ENCODE assay signal across 8 cellular contexts in genomic region chr19:45251452-45252354, GRCh38. TPM values are rescaled to one million over a fixed set of nuclear protein-coding genes. Genes with fewer than 3 reads are reported as not detected.
DNase-seq lines count a peak whose midpoint lies in the region; ATAC-seq, FAIRE-seq and TF ChIP-seq lines count a peak whose summit lies in the region.

No MANE protein-coding gene starts in this region.

- H3K79me2 ChIP-seq in hepatocyte = peaks cover 57% of the 10 kb centered on the region

- H3K27me3 ChIP-seq in H7 (ENCODE audit: control insufficient read depth, insufficient read depth, low read length) (peaks cover 7% of the 10 kb centered on the region), hepatocyte (no peaks in the 10 kb centered on the region)

- TF ChIP-seq EP300 in A549 (IDR thresholded peaks at IDR 0.05) = no peak

- TF ChIP-seq RAD21 in A549 (conservative IDR thresholded peaks at IDR 0.05 in 1 of 2, IDR thresholded peaks at IDR 0.05 in 1 of 2) = no peak

- peak overlapping the region; percentile 84 to 98 for H3K27ac ChIP-seq in A549
- H3K27ac ChIP-seq in hepatocyte = peak overlapping the region; percentile 78
- H3K27ac ChIP-seq in skin epidermis = peak overlapping the region; percentile 62 to 98 (median 90)

- no peak for DNase-seq in A549 (ENCODE audit: low read depth in 1 of 2, low spot score in 1 of 2)
- DNase-seq in H7 = peak; percentile 89
- DNase-seq in activated naive CD4-positive, alpha-beta T cell treated with anti-CD3 and anti-CD28 coated beads, Interleukin-2, amount 50 U/mL, for 72 hours (ENCODE audit: low spot score in 2 of 2) = peak in 1 of 2 donors; percentile 32
- peak; percentile 47 for DNase-seq in hepatocyte (ENCODE audit: low spot score)
- DNase-seq in amniotic stem cell (lab: John Stamatoyannopoulos, UW) = no peak

- POLR2A ChIA-PET in A549 (lab: Yijun Ruan, JAX) = no interaction called here

- peak overlapping the region; percentile 80 to 90 for H3K27ac Mint-ChIP-seq in activated naive CD4-positive, alpha-beta T cell treated with anti-CD3 and anti-CD28 coated beads, Interleukin-2, amount 50 U/mL, for 72 hours

- H3K4me1 ChIP-seq in A549 = peaks cover 7% of the 10 kb centered on the region; the same call in 2 of the 3 replicates
- peaks cover 8% of the 10 kb centered on the region for H3K4me1 ChIP-seq in hepatocyte (ENCODE audit: insufficient read depth)

- H2AFZ ChIP-seq in hepatocyte = no peak overlapping the region

- no peaks in the 10 kb centered on the region for H3K9me3 Mint-ChIP-seq in activated naive CD4-positive, alpha-beta T cell treated with anti-CD3 and anti-CD28 coated beads, Interleukin-2, amount 50 U/mL, for 72 hours

- H3K36me3 Mint-ChIP-seq in activated naive CD4-positive, alpha-beta T cell treated with anti-CD3 and anti-CD28 coated beads, Interleukin-2, amount 50 U/mL, for 72 hours = no peaks in the 10 kb centered on the region

- peaks cover 32% of the 10 kb centered on the region for H4K20me1 ChIP-seq in hepatocyte (ENCODE audit: insufficient read depth, poor library complexity, severe bottlenecking)

- peak; percentile 44 to 47; a peak in 4 of 6 replicates for ATAC-seq in A549
- ATAC-seq in activated naive CD4-positive, alpha-beta T cell treated with anti-CD3 and anti-CD28 coated beads, Interleukin-2, amount 50 U/mL, for 72 hours = peak; percentile 43
- no peak for ATAC-seq in HG03139 (IDR thresholded peaks at IDR 0.05; ENCODE audit: unreplicated experiment)
- ATAC-seq in HG02798 (IDR thresholded peaks at IDR 0.05; ENCODE audit: poor library complexity, unreplicated experiment) = no peak

- H3K4me2 ChIP-seq in A549 (peak overlapping the region; percentile 98), hepatocyte (peak overlapping the region; percentile 100)

- H3K36me3 ChIP-seq in H7 (replicated peaks; ENCODE audit: control insufficient read depth, insufficient read depth, low read length) (no peaks in the 10 kb centered on the region), hepatocyte (replicated peaks; ENCODE audit: insufficient read depth, low read depth) (no peaks in the 10 kb centered on the region)

- FAIRE-seq in A549 (lab: Jason Lieb, UNC) = no peak

- CTCF ChIA-PET in A549 (lab: Yijun Ruan, JAX) = interaction anchor here (1.2 kb wide), 1 partner anchor 751 kb away, joined by 3 read pairs; the partner anchor contains the start of gene ZNF180

- TF ChIP-seq CTCF in A549 (IDR thresholded peaks at IDR 0.05) = no peak
- TF ChIP-seq CTCF in hepatocyte (IDR thresholded peaks at IDR 0.05; ENCODE audit: poor library complexity) = no peak

- no peaks in the 10 kb centered on the region for H3K9me2 ChIP-seq in hepatocyte (replicated peaks; ENCODE audit: insufficient read depth)

- H3K9me3 ChIP-seq in A549 = no peaks in the 10 kb centered on the region
- no peaks in the 10 kb centered on the region for H3K9me3 ChIP-seq in hepatocyte (ENCODE audit: low read depth)

- TF ChIP-seq POLR2A in A549 (IDR thresholded peaks at IDR 0.05; ENCODE audit: low read length) = no peak

- 9% methylated on average over 20 of the region's 57 CpGs for whole genome bisulfite sequencing in A549 (ENCODE audit: missing lambda C conversion rate)
- WGBS in hepatocyte (ENCODE audit: low lambda C conversion rate, missing lambda C conversion rate) = 10% methylated on average over 15 of the region's 57 CpGs

- H3K4me3 ChIP-seq in A549 = peak overlapping the region; percentile 96
- peak overlapping the region; percentile 73 for H3K4me3 ChIP-seq in H7 (ENCODE audit: insufficient read depth, low read depth, low read length)
- peak overlapping the region; percentile 92 for H3K4me3 ChIP-seq in hepatocyte
- peak overlapping the region; percentile 81 to 98 (median 87) for H3K4me3 ChIP-seq in skin epidermis

TF ChIP-seq in A549, 52 proteins besides CTCF, POLR2A, EP300 and RAD21:
- TF ChIP-seq USF2 (IDR thresholded peaks at IDR 0.05) (no peak), RFX5 (IDR thresholded peaks at IDR 0.05) (no peak), KDM5A (IDR thresholded peaks at IDR 0.05) (no peak), HOXB13 (CRISPR knock-in tag; IDR thresholded peaks at IDR 0.05; ENCODE audit: low read depth) (no peak), SMC3 (IDR thresholded peaks at IDR 0.05) (no peak), TP53 (CRISPR knock-in tag; IDR thresholded peaks at IDR 0.05) (no peak), CHD4 (IDR thresholded peaks at IDR 0.05; ENCODE audit: borderline replicate concordance) (no peak), PBX3 (IDR thresholded peaks at IDR 0.05) (no peak), KDM1A (IDR thresholded peaks at IDR 0.05; ENCODE audit: low read depth) (no peak)

RNA-seq across cellular contexts. Expression of gene MARK4, which starts 0.6 kb away (rescaled TPM):
- polyA plus RNA-seq in A549 (2011; rRNA removed) (6.3 and 6.9 TPM in 2 replicates), A549 (2017; fragmentation: RNase III; extraction: RNeasy Plus Mini Kit Qiagen cat#74134 plus additional on column Dnase treatment) (6.0 to 7.8 TPM (median 6.8 TPM) in 3 replicates), hepatocyte (13.5 and 14.8 TPM in 2 replicates)
- polyA plus RNA-seq in A549 (2012; cell fraction: cytosol; rRNA removed) = 5.6 and 6.4 TPM in 2 replicates
- 5.5 and 7.7 TPM in 2 replicates for polyA plus RNA-seq in A549 (2012; cell fraction: nucleus; rRNA removed)
- 7.4 and 13.0 TPM in 2 replicates for polyA minus RNA-seq in A549 (2011; rRNA and poly(A)+ RNA removed)
- 16.1 and 26.5 TPM in 2 replicates for total RNA-seq in H7 (2014; rRNA removed; shearing (Covaris generic))
- 10 to 100 TPM; 28.2 to 30.9 TPM for total RNA-seq in activated naive CD4-positive, alpha-beta T cell treated with anti-CD3 and anti-CD28 coated beads, Interleukin-2, amount 50 U/mL, for 72 hours
- total RNA-seq in hepatocyte = 9.5 and 23.0 TPM in 2 replicates

RNA-seq across cellular contexts. Expression of gene EXOC3L2, which starts 6.5 kb away (rescaled TPM):
- polyA plus RNA-seq in A549 (2011; rRNA removed) = 0.16 and 0.20 TPM in 2 replicates
- 0.49 and 0.76 TPM in 2 replicates for polyA plus RNA-seq in A549 (2012; cell fraction: cytosol; rRNA removed)
- 2.8 and 3.7 TPM in 2 replicates for polyA plus RNA-seq in A549 (2012; cell fraction: nucleus; rRNA removed)
- polyA plus RNA-seq in A549 (2017; fragmentation: RNase III; extraction: RNeasy Plus Mini Kit Qiagen cat#74134 plus additional on column Dnase treatment) = 0.46 to 0.58 TPM (median 0.50 TPM) in 3 replicates
- polyA minus RNA-seq in A549 (2011; rRNA and poly(A)+ RNA removed) = 0.15 TPM in 1 of 2 replicates, not detected in the other
- 2.2 and 5.4 TPM in 2 replicates for total RNA-seq in H7 (2014; rRNA removed; shearing (Covaris generic))
- not detected for total RNA-seq in activated naive CD4-positive, alpha-beta T cell treated with anti-CD3 and anti-CD28 coated beads, Interleukin-2, amount 50 U/mL, for 72 hours
- total RNA-seq in hepatocyte = 0.08 and 1.3 TPM in 2 replicates
- 0.13 TPM in 1 of 2 replicates, not detected in the other for polyA plus RNA-seq in hepatocyte

Comparison
In these comparisons a context has a peak if more than half of its experiments do, and no peak if none do; other contexts are left out.
1. ATAC-seq: peak in A549 (2 of 2) and activated naive CD4-positive, alpha-beta T cell treated with anti-CD3 and anti-CD28 coated beads, Interleukin-2, amount 50 U/mL, for 72 hours (2 of 2); none in HG03139 (single experiment) and HG02798 (single experiment).
2. DNase-seq: peak in H7 (single experiment) and hepatocyte (single experiment); none in A549 (0 of 2) and amniotic stem cell (single experiment).
3. Peak in every context shown above with its lines, with median percentiles within 50 percentile points of each other: H3K27ac ChIP-seq and H3K4me3 ChIP-seq.